In the genomic region with DNA sequence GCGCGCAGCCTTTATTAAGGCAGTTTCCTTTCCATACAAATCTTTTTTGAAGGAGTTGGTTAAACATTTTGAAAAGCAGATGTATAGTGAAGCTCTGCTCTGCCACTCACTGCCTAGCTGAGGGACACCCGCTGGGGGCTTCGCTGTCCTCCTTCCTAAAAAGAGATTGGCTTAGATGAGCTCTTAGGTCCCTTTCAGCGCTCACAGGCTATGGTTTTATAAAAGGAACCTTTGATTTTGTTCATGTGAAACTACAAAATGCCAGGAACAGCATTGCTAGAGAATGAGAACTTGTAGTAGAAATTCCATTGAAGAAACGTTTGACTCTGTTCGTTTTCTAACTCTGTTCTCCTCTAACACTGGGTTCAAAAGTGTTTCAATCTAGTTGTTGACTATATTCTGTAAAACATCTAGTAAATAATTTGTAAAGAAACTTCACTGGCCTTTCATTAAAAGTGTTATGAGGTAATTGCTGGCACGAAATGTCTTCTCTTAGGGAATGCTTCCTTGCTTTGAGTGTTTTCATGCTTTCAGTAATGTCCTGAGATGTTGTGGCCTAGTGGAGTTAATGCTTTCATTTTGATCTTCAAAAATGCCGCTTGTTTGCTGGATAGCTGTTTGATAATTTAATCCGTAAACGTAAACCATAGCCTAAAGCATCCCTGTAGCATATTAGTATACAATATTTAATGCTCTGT, we compare ENCODE assay signal across 8 cellular contexts. TPM values are rescaled to one million over a fixed set of nuclear protein-coding genes. Genes with fewer than 3 reads are reported as not detected.
A peak's percentile ranks its signal among the peaks of the same experiment; 100 is the strongest.
DNase-seq lines count a peak whose midpoint lies in the region; ATAC-seq and TF ChIP-seq lines count a peak whose summit lies in the region.

No MANE protein-coding gene starts in this region.

- H3K9me3 ChIP-seq in T-helper 17 cell (ENCODE audit: control insufficient read depth, low read length, poor library complexity, severe bottlenecking): no peaks in the 10 kb centered on the region

- TF ChIP-seq CTCF in fibroblast of the aortic adventitia (IDR thresholded peaks at IDR 0.05; ENCODE audit: insufficient read depth, low read length): no peak

- H3K4me1 Mint-ChIP-seq in T-helper 17 cell: peaks cover 29% of the 10 kb centered on the region

- H3K36me3 Mint-ChIP-seq in T-helper 17 cell (ENCODE audit: low read depth): no peaks in the 10 kb centered on the region

- DNase-seq in DMS 273 (lab: John Stamatoyannopoulos, UW; ENCODE audit: unreplicated experiment) (peak; percentile 52), DMS 273 treated with DMSO at 0.1 percent for 48 hours (lab: John Stamatoyannopoulos, UW) (no peak), T-helper 17 cell (no peak), fibroblast of the aortic adventitia (ENCODE audit: low read depth) (peak; percentile 44), renal cortical epithelial cell (ENCODE audit: low read depth) (peak; percentile 51)
- no peak for DNase-seq in NK-92 treated with Interleukin-12 subunit alpha and Interleukin-12 subunit beta, amount 100 ng/mL, for 24 hours (lab: John Stamatoyannopoulos, UW)

- H3K4me3 Mint-ChIP-seq in T-helper 17 cell: peak overlapping the region; percentile 96

- ATAC-seq in T-helper 17 cell: no peak
- no peak for ATAC-seq in HG03025 (IDR thresholded peaks at IDR 0.05; ENCODE audit: low FRiP score, unreplicated experiment)
- ATAC-seq in HG03039 (IDR thresholded peaks at IDR 0.05; ENCODE audit: unreplicated experiment): no peak

- peak overlapping the region; percentile 98 for H3K4me3 ChIP-seq in fibroblast of the aortic adventitia (ENCODE audit: low read depth, low read length)

- peak overlapping the region; percentile 94 for H3K27ac Mint-ChIP-seq in T-helper 17 cell

- H3K27me3 Mint-ChIP-seq in T-helper 17 cell: peaks cover 7% of the 10 kb centered on the region

RNA-seq across cellular contexts. Expression of gene MARK3, which starts 1.6 kb away (rescaled TPM):
- total RNA-seq in T-helper 17 cell (100 to 1,000 TPM; 121 to 136 TPM), fibroblast of the aortic adventitia (ENCODE audit: low replicate concordance) (67.7 and 79.5 TPM in 2 replicates), renal cortical epithelial cell (68.8 and 100 TPM in 2 replicates)

RNA-seq across cellular contexts. Expression of gene EIF5, which starts 52.7 kb away (rescaled TPM):
- total RNA-seq in T-helper 17 cell (100 to 1,000 TPM; 649 to 800 TPM), fibroblast of the aortic adventitia (ENCODE audit: low replicate concordance) (322 and 328 TPM in 2 replicates), renal cortical epithelial cell (117 and 173 TPM in 2 replicates)

Comparison
In these comparisons a context has a peak if more than half of its experiments do, and no peak if none do; other contexts are left out.
1. DNase-seq: peak in DMS 273 (single experiment), fibroblast of the aortic adventitia (single experiment) and renal cortical epithelial cell (single experiment); none in DMS 273 treated with DMSO at 0.1 percent for 48 hours (single experiment), T-helper 17 cell (0 of 3) and NK-92 treated with Interleukin-12 subunit alpha and Interleukin-12 subunit beta, amount 100 ng/mL, for 24 hours (single experiment).